ENCODE assay signal across 18 cellular contexts in genomic region chr14:93961610-93962009, GRCh38. TPM values are rescaled to one million over a fixed set of nuclear protein-coding genes. Genes with fewer than 3 reads are reported as not detected.
DNase-seq lines count a peak whose midpoint lies in the region; ATAC-seq, FAIRE-seq and TF ChIP-seq lines count a peak whose summit lies in the region.
"Had no signal": no experiment of that assay in that cellular context is flagged by ENCODE, and none has a peak within 500 bp of the region (broad histone marks: within the 10 kb centered on the region; RNA-seq: fewer than 3 reads in every experiment).

No MANE protein-coding gene starts in this region.

- no peak for TF ChIP-seq EP300 in H1 (IDR thresholded peaks at IDR 0.05; ENCODE audit: borderline replicate concordance in 1 of 2, low read depth in 2 of 2, low read length in 2 of 2)
- TF ChIP-seq EP300 in upper lobe of left lung (IDR thresholded peaks at IDR 0.05) = no peak

- no peak overlapping the region for H3K56ac ChIP-seq in H1 (replicated peaks; ENCODE audit: insufficient read length, low read depth, low read length)

- H3K36me3 ChIP-seq in SU-DHL-6 (ENCODE audit: low read length) (no peaks in the 10 kb centered on the region), H1 (ENCODE audit: control insufficient read depth in 2 of 4, insufficient read depth in 4 of 4, low read length in 3 of 4) (no peaks in the 10 kb centered on the region), spleen (no peaks in the 10 kb centered on the region), upper lobe of left lung (no peaks in the 10 kb centered on the region)

- H4K20me1 ChIP-seq in SU-DHL-6 (ENCODE audit: low read depth, low read length) = no peaks in the 10 kb centered on the region
- H4K20me1 ChIP-seq in H1 (replicated peaks in 1 of 2; ENCODE audit: control insufficient read depth in 1 of 2, insufficient read depth in 2 of 2, low read length in 2 of 2) = no peaks in the 10 kb centered on the region

- no peaks in the 10 kb centered on the region for H3K9me3 ChIP-seq in SU-DHL-6 (ENCODE audit: insufficient read depth, low read length)
- no peaks in the 10 kb centered on the region for H3K9me3 ChIP-seq in H1 (ENCODE audit: insufficient read depth in 2 of 2, low read depth in 1 of 2, low read length in 1 of 2)
- H3K9me3 ChIP-seq in spleen = no peaks in the 10 kb centered on the region
- no peaks in the 10 kb centered on the region for H3K9me3 ChIP-seq in upper lobe of left lung
- H3K9me3 ChIP-seq: Caco-2, heart left ventricle had no signal

- no peaks in the 10 kb centered on the region for H3K79me1 ChIP-seq in H1 (ENCODE audit: low read depth, low read length)

- peaks cover 47% of the 10 kb centered on the region for H3F3A ChIP-seq in SU-DHL-6 (ENCODE audit: insufficient read depth)

- WGBS in H1 (ENCODE audit: extremely low coverage in 1 of 2, insufficient coverage in 1 of 2, insufficient read length in 1 of 2, insufficient replicate concordance in 2 of 2, low coverage in 1 of 2, low lambda C conversion rate in 2 of 2, missing lambda C conversion rate in 1 of 2), 2 experiments = 95% methylated on average over 8 of the region's 8 CpGs; no CpG with 5 or more reads in 1 of the 2 experiments
- WGBS in spleen, 5 donors = 78 to 84% (median 79%) methylated on average over 8 of the region's 8 CpGs
- 90 to 93% methylated on average over 8 of the region's 8 CpGs for WGBS in upper lobe of left lung, 2 donors

- no peak for TF ChIP-seq POLR2A in H1 (IDR thresholded peaks at IDR 0.05; ENCODE audit: control extremely low read depth in 1 of 2, low read depth in 2 of 2, low read length in 2 of 2)
- TF ChIP-seq POLR2A in spleen (IDR thresholded peaks at IDR 0.05) = no peak
- no peak for TF ChIP-seq POLR2A in upper lobe of left lung (IDR thresholded peaks at IDR 0.05)

- H3K27me3 ChIP-seq in SU-DHL-6 (ENCODE audit: low read length) = no peaks in the 10 kb centered on the region
- H3K27me3 ChIP-seq in H1 (replicated peaks in 1 of 4; ENCODE audit: control insufficient read depth in 3 of 4, extremely low read depth in 1 of 4, insufficient read depth in 3 of 4, low read length in 3 of 4) = peaks cover 0 to 1% (median 0%) of the 10 kb centered on the region in 4 experiments; a peak in 1 of 7 replicates
- H3K27me3 ChIP-seq in spleen (replicated peaks in 1 of 7) = no peaks in the 10 kb centered on the region
- H3K27me3 ChIP-seq in upper lobe of left lung = no peaks in the 10 kb centered on the region
- H3K27me3 ChIP-seq: heart left ventricle had no signal

- in situ Hi-C loops in G401 (cut with HindIII; ENCODE audit: low sequenced_read_pairs) = no loop called here

- H3K4me3 ChIP-seq in SU-DHL-6 (ENCODE audit: insufficient read depth, low read length, poor library complexity, severe bottlenecking) (no peak overlapping the region), H1 (ENCODE audit: extremely low read depth in 1 of 4, insufficient read depth in 2 of 4, low read depth in 3 of 4, low read length in 4 of 4) (no peak overlapping the region), spleen (no peak overlapping the region), upper lobe of left lung (no peak overlapping the region)
- H3K4me3 ChIP-seq: heart left ventricle had no signal

- FAIRE-seq in H1 (lab: Jason Lieb, UNC) = no peak

- intact Hi-C loops in spleen (cut with DNase I; ENCODE audit: low total_unique reads) = no loop called here

- H3K4me1 Mint-ChIP-seq in T-helper 1 cell treated with Interleukin-12 subunit alpha and Interleukin-12 subunit beta and Interleukin-4 antibody, amounts not matched to agents 30 μg/mL and 1 μg/mL, for 36 hours (ENCODE audit: low read depth) = peaks cover 94% of the 10 kb centered on the region

- CTCF ChIA-PET in H1 (lab: Charles Lee; ENCODE audit: partially characterized antibody) = interaction anchor here (0.6 to 8.0 kb wide), 4 partner anchors 11 to 373 kb away, joined by 3 to 37 read pairs (median 5); no protein-coding TSS in a partner anchor

- H3K9ac ChIP-seq in SU-DHL-6 (ENCODE audit: low read length) = peak overlapping the region; percentile 49
- no peak overlapping the region for H3K9ac ChIP-seq in H1 (replicated peaks in 1 of 4; ENCODE audit: extremely low read depth in 1 of 4, low read depth in 3 of 4, low read length in 3 of 4)

- no peak overlapping the region for H2BK12ac ChIP-seq in H1 (ENCODE audit: low read depth, low read length)

- H3K14ac ChIP-seq in H1 (ENCODE audit: insufficient read length) = no peak overlapping the region

- H3K4me2 ChIP-seq in SU-DHL-6 (ENCODE audit: low read depth, low read length, poor library complexity, severe bottlenecking) (peak overlapping the region; percentile 62), H1 (ENCODE audit: insufficient read depth in 1 of 2, low read depth in 2 of 2, low read length in 2 of 2) (no peak overlapping the region)

- H3K27me3 Mint-ChIP-seq in T-helper 1 cell treated with Interleukin-12 subunit alpha and Interleukin-12 subunit beta and Interleukin-4 antibody, amounts not matched to agents 30 μg/mL and 1 μg/mL, for 36 hours (ENCODE audit: low read depth) = no peaks in the 10 kb centered on the region

- no peak overlapping the region for H4K8ac ChIP-seq in H1 (ENCODE audit: extremely low read depth, insufficient read depth, low read length)

- no peak overlapping the region for H3K23ac ChIP-seq in H1 (ENCODE audit: insufficient read length)

- H3K4me3 Mint-ChIP-seq in T-helper 1 cell treated with Interleukin-12 subunit alpha and Interleukin-12 subunit beta and Interleukin-4 antibody, amounts not matched to agents 30 μg/mL and 1 μg/mL, for 36 hours = peak overlapping the region; percentile 75

- peaks cover 3% of the 10 kb centered on the region; the same call in 1 of the 2 replicates for H3K23me2 ChIP-seq in H1 (ENCODE audit: low read depth, low read length)

- H3K27ac ChIP-seq in SU-DHL-6 (ENCODE audit: low read depth, low read length) (peak overlapping the region; percentile 99), H1 (ENCODE audit: low read depth, low read length) (no peak overlapping the region), spleen (peak overlapping the region in 7 of 8 donors; percentile 22 to 92 (median 84)), upper lobe of left lung (no peak overlapping the region)
- H3K27ac ChIP-seq: 22Rv1 had no signal

- H4K5ac ChIP-seq in H1 (ENCODE audit: insufficient read length, low read depth, low read length) = no peak overlapping the region

- no peak overlapping the region for H4K91ac ChIP-seq in H1 (replicated peaks; ENCODE audit: insufficient read length, low read length)

- no peak for DNase-seq in T-helper 1 cell
- DNase-seq in H1 (ENCODE audit: low read depth in 1 of 2, low spot score in 2 of 2) = no peak
- no peak for DNase-seq in spleen
- DNase-seq in upper lobe of left lung = no peak
- no peak for DNase-seq in G401 (ENCODE audit: low spot score)
- DNase-seq: Caco-2; GOT3; KBM-7; kidney glomerular epithelial cell; NCI-H524; retina; stimulated activated CD4-positive, alpha-beta T cell treated with anti-CD3 and anti-CD28 coated beads, Interleukin-2, amount 100 ng/mL, for 48 hours had no signal

- no peak overlapping the region for H2BK20ac ChIP-seq in H1 (ENCODE audit: low read length)

- H2AK5ac ChIP-seq in H1 (ENCODE audit: low read depth, low read length) = 0 out of 2 replicates have a peak overlapping the region, but pooled peaks have one; percentile 58

- peak overlapping the region; percentile 97 for H3K27ac Mint-ChIP-seq in T-helper 1 cell treated with Interleukin-12 subunit alpha and Interleukin-12 subunit beta and Interleukin-4 antibody, amounts not matched to agents 30 μg/mL and 1 μg/mL, for 36 hours

- no peak for TF ChIP-seq RAD21 in H1 (IDR thresholded peaks at IDR 0.05 in 1 of 2, conservative IDR thresholded peaks at IDR 0.05 in 1 of 2; ENCODE audit: low read depth in 2 of 2, low read length in 2 of 2)

- H2AFZ ChIP-seq in SU-DHL-6 (ENCODE audit: low read depth, low read length, severe bottlenecking) (no peak overlapping the region), H1 (ENCODE audit: low read length) (no peak overlapping the region; the same call in 1 of the 2 replicates)

- H2BK120ac ChIP-seq in H1 (replicated peaks; ENCODE audit: low read depth, low read length) = no peak overlapping the region

- H3K9me2 ChIP-seq in SU-DHL-6 (replicated peaks; ENCODE audit: insufficient read depth, low read length) = no peaks in the 10 kb centered on the region

- no peak overlapping the region for H2BK15ac ChIP-seq in H1 (ENCODE audit: low read length)

- H2BK5ac ChIP-seq in H1 (ENCODE audit: low read depth, low read length) = no peak overlapping the region

- no peak overlapping the region for H3K18ac ChIP-seq in H1 (ENCODE audit: extremely low read depth, low read length)

- ATAC-seq in upper lobe of left lung (ENCODE audit: low FRiP score in 2 of 2) (no peak), HG03457 (IDR thresholded peaks at IDR 0.05; ENCODE audit: unreplicated experiment) (no peak)
- ATAC-seq: heart left ventricle had no signal

- no peak overlapping the region for H3K4ac ChIP-seq in H1 (replicated peaks; ENCODE audit: insufficient read length, low read depth, low read length)

- H3K79me2 ChIP-seq in SU-DHL-6 (ENCODE audit: insufficient read depth, low read length) (no peaks in the 10 kb centered on the region; the same call in 1 of the 2 replicates), H1 (ENCODE audit: control insufficient read depth in 1 of 2, insufficient read depth in 2 of 2, low read length in 2 of 2) (no peaks in the 10 kb centered on the region)

- POLR2A ChIA-PET in H1 (lab: Charles Lee; ENCODE audit: partially characterized antibody) = no interaction called here

- peaks cover 44% of the 10 kb centered on the region for H3K36me3 Mint-ChIP-seq in T-helper 1 cell treated with Interleukin-12 subunit alpha and Interleukin-12 subunit beta and Interleukin-4 antibody, amounts not matched to agents 30 μg/mL and 1 μg/mL, for 36 hours (ENCODE audit: low read depth)

- H3K4me1 ChIP-seq in H1 (replicated peaks in 1 of 4; ENCODE audit: control insufficient read depth in 3 of 4, insufficient read depth in 4 of 4, low read length in 3 of 4) = peaks cover 0 to 7% (median 5%) of the 10 kb centered on the region in 4 experiments; a peak in 5 of 7 replicates
- peaks cover 58 to 97% (median 85%) of the 10 kb centered on the region in 6 donors for H3K4me1 ChIP-seq in spleen
- peaks cover 0 to 24% (median 18%) of the 10 kb centered on the region in 4 donors for H3K4me1 ChIP-seq in upper lobe of left lung

- TF ChIP-seq CTCF in SU-DHL-6 (IDR thresholded peaks at IDR 0.05; ENCODE audit: insufficient read depth, low read length, poor library complexity, severe bottlenecking) (no peak), H1 (IDR thresholded peaks at IDR 0.05; ENCODE audit: control extremely low read depth in 1 of 3, insufficient read depth in 1 of 3, low read depth in 1 of 3, low read length in 3 of 3) (no peak), spleen (IDR thresholded peaks at IDR 0.05 in 8 of 11, conservative IDR thresholded peaks at IDR 0.05 in 3 of 11) (no peak), upper lobe of left lung (IDR thresholded peaks at IDR 0.05) (no peak)

- H3K9me3 Mint-ChIP-seq in T-helper 1 cell treated with Interleukin-12 subunit alpha and Interleukin-12 subunit beta and Interleukin-4 antibody, amounts not matched to agents 30 μg/mL and 1 μg/mL, for 36 hours = peaks cover 13% of the 10 kb centered on the region

RNA-seq across cellular contexts. Expression of gene ASB2, which starts 14.8 kb away (rescaled TPM):
- 0.77 and 1.0 TPM in 2 replicates for total RNA-seq in H1 (2021; fragmentation: NEBNext Ultra II Directional; extraction: Animal tissue kit (Norgen Biotek cat#: 25700))
- polyA plus RNA-seq in H1 (2011; rRNA removed) = 2.1 and 3.2 TPM in 2 replicates
- 1.3 TPM for polyA plus RNA-seq in H1 (2011; cell fraction: cytosol; rRNA removed)
- 0.91 TPM for polyA plus RNA-seq in H1 (2011; cell fraction: nucleus; rRNA removed)
- polyA plus RNA-seq in H1 (2012, experiment 1 of 2) = 0.37 to 0.97 TPM (median 0.77 TPM) in 4 replicates
- 0.47 TPM for polyA plus RNA-seq in H1 (2012, experiment 2 of 2)
- polyA plus RNA-seq in H1 (2013, experiment 1 of 2) = 0.83 TPM
- polyA plus RNA-seq in H1 (2013, experiment 2 of 2) = 1.2 TPM
- 1.2 and 2.1 TPM in 2 replicates for polyA minus RNA-seq in H1 (2011; rRNA and poly(A)+ RNA removed)
- polyA minus RNA-seq in H1 (2011; cell fraction: cytosol; rRNA and poly(A)+ RNA removed) = 3.7 TPM
- polyA minus RNA-seq in H1 (2011; cell fraction: nucleus; rRNA and poly(A)+ RNA removed) = 1.9 TPM
- 10 to 100 TPM in 5 of 7 donors, 1 to 10 TPM in 2; 9.8 to 18.0 (median 13.5) TPM for total RNA-seq in spleen
- 1 to 10 TPM; 6.6 to 9.5 (median 6.9) TPM for polyA plus RNA-seq in spleen
- total RNA-seq in upper lobe of left lung = 1 to 10 TPM in 3 of 6 donors, under 1 TPM in 2, not detected in 1; 0.76 to 2.2 (median 1.9) TPM
- total RNA-seq in G401 (2014; rRNA removed; shearing (Covaris generic)) = 7.9 and 9.9 TPM in 2 replicates
- total RNA-seq: Caco-2 had no signal

RNA-seq across cellular contexts. Expression of gene FAM181A, which starts 34.5 kb away (rescaled TPM):
- total RNA-seq in H1 (2021; fragmentation: NEBNext Ultra II Directional; extraction: Animal tissue kit (Norgen Biotek cat#: 25700)) = not detected in 2 replicates
- polyA plus RNA-seq in H1 (2011; rRNA removed) (not detected in 2 replicates), spleen (not detected)
- polyA plus RNA-seq in H1 (2011; cell fraction: cytosol; rRNA removed) = not detected
- not detected for polyA plus RNA-seq in H1 (2011; cell fraction: nucleus; rRNA removed)
- polyA plus RNA-seq in H1 (2012, experiment 1 of 2) = not detected in 4 replicates
- not detected for polyA plus RNA-seq in H1 (2012, experiment 2 of 2)
- polyA plus RNA-seq in H1 (2013, experiment 1 of 2) = not detected
- polyA plus RNA-seq in H1 (2013, experiment 2 of 2) = not detected
- polyA minus RNA-seq in H1 (2011; rRNA and poly(A)+ RNA removed) = not detected in 2 replicates
- polyA minus RNA-seq in H1 (2011; cell fraction: cytosol; rRNA and poly(A)+ RNA removed) = not detected
- not detected for polyA minus RNA-seq in H1 (2011; cell fraction: nucleus; rRNA and poly(A)+ RNA removed)
- total RNA-seq in spleen (not detected), upper lobe of left lung (10 to 100 TPM in 1 of 6 donors, 1 to 10 TPM in 3, not detected in 2; 1.6 to 13.4 (median 1.9) TPM)
- total RNA-seq in G401 (2014; rRNA removed; shearing (Covaris generic)) = not detected in 2 replicates
- total RNA-seq: Caco-2, heart left ventricle, RPMI7951 had no signal
- polyA plus RNA-seq: heart left ventricle had no signal

RNA-seq across cellular contexts. Expression of gene CCDC197, which starts 35.5 kb away (rescaled TPM):
- not detected in 2 replicates for total RNA-seq in H1 (2021; fragmentation: NEBNext Ultra II Directional; extraction: Animal tissue kit (Norgen Biotek cat#: 25700))
- not detected in 2 replicates for polyA plus RNA-seq in H1 (2011; rRNA removed)
- polyA plus RNA-seq in H1 (2011; cell fraction: cytosol; rRNA removed) = not detected
- polyA plus RNA-seq in H1 (2011; cell fraction: nucleus; rRNA removed) = not detected
- not detected in 4 replicates for polyA plus RNA-seq in H1 (2012, experiment 1 of 2)
- polyA plus RNA-seq in H1 (2012, experiment 2 of 2) = not detected
- polyA plus RNA-seq in H1 (2013, experiment 1 of 2) = not detected
- polyA plus RNA-seq in H1 (2013, experiment 2 of 2) = not detected
- polyA minus RNA-seq in H1 (2011; rRNA and poly(A)+ RNA removed) = not detected in 2 replicates
- polyA minus RNA-seq in H1 (2011; cell fraction: cytosol; rRNA and poly(A)+ RNA removed) = not detected
- not detected for polyA minus RNA-seq in H1 (2011; cell fraction: nucleus; rRNA and poly(A)+ RNA removed)
- total RNA-seq in spleen = not detected
- polyA plus RNA-seq in spleen = not detected
- total RNA-seq in upper lobe of left lung = not detected
- total RNA-seq in G401 (2014; rRNA removed; shearing (Covaris generic)) = not detected in 2 replicates
- total RNA-seq: Caco-2, RPMI7951 had no signal

Comparison
In these comparisons a context has a peak if more than half of its experiments do, and no peak if none do; other contexts are left out.
1. H3K27ac ChIP-seq: peak in SU-DHL-6 (single experiment) and spleen (7 of 8); none in H1 (single experiment) and upper lobe of left lung (0 of 4).